In genomic region chr2:26305575-26305974, GRCh38 we compare ENCODE assay signal across 28 cellular contexts. TPM values are rescaled to one million over a fixed set of nuclear protein-coding genes. Genes with fewer than 3 reads are reported as not detected.
"Had no signal": no experiment of that assay in that cellular context is flagged by ENCODE, and none has a peak within 500 bp of the region (broad histone marks: within the 10 kb centered on the region; RNA-seq: fewer than 3 reads in every experiment).

No MANE protein-coding gene starts in this region.

- DNase-seq: activated CD4-positive, alpha-beta memory T cell treated with anti-CD3 and anti-CD28 coated beads for 36 hours; activated CD4-positive, alpha-beta T cell treated with anti-CD3 and anti-CD28 coated beads for 48 hours; activated CD4-positive, CD25-positive, alpha-beta regulatory T cell; activated gamma-delta T cell; activated naive CD4-positive, alpha-beta T cell treated with anti-CD3 and anti-CD28 coated beads, Interleukin-2, amount 50 U/mL, for 16 hours; activated naive CD8-positive, alpha-beta T cell treated with anti-CD3 and anti-CD28 coated beads, Interleukin-2, amount 50 U/mL, for 24 hours; anterior cingulate cortex; body of pancreas; central memory CD4-positive, alpha-beta T cell; effector memory CD4-positive, alpha-beta T cell; gastrocnemius medialis; hippocampal formation; stimulated activated CD4-positive, alpha-beta T cell treated with anti-CD3 and anti-CD28 coated beads, Interleukin-2, amount 100 ng/mL, for 24 hours; stomach; T-helper 9 cell had no signal

- H3K9me3 Mint-ChIP-seq: activated CD4-positive, alpha-beta memory T cell treated with anti-CD3 and anti-CD28 coated beads for 36 hours; activated naive CD8-positive, alpha-beta T cell treated with anti-CD3 and anti-CD28 coated beads, Interleukin-2, amount 50 U/mL, for 24 hours; activated T-helper 1 cell treated with anti-CD3 and anti-CD28 coated beads, Interleukin-12 subunit alpha, Interleukin-12 subunit beta, Interleukin-2, Interleukin-4 antibody, amounts not matched to agents 30 ng/mL and 10 ng/mL and 1 ng/mL, durations not matched to agents 14 hours and 24 hours and 36 hours; memory B cell; neural crest cell; stimulated activated memory B cell treated with anti-CD40 and anti-IgM and Interleukin-4, amounts not matched to agents 10 μg/mL and 1 μg/mL and 100 μg/mL, for 72 hours had no signal

- H3K27me3 Mint-ChIP-seq: activated CD4-positive, alpha-beta memory T cell treated with anti-CD3 and anti-CD28 coated beads for 36 hours; activated naive CD8-positive, alpha-beta T cell treated with anti-CD3 and anti-CD28 coated beads, Interleukin-2, amount 50 U/mL, for 24 hours; memory B cell; stimulated activated memory B cell treated with anti-CD40 and anti-IgM and Interleukin-4, amounts not matched to agents 10 μg/mL and 1 μg/mL and 100 μg/mL, for 72 hours had no signal

- H3K4me1 ChIP-seq: gastrocnemius medialis had no signal

- H3K4me3 ChIP-seq: body of pancreas, esophagus muscularis mucosa, gastrocnemius medialis, mucosa of descending colon, stomach, transverse colon had no signal

- H3K36me3 Mint-ChIP-seq: activated CD4-positive, alpha-beta memory T cell treated with anti-CD3 and anti-CD28 coated beads for 36 hours; memory B cell; stimulated activated memory B cell treated with anti-CD40 and anti-IgM and Interleukin-4, amounts not matched to agents 10 μg/mL and 1 μg/mL and 100 μg/mL, for 72 hours had no signal

- H3K27me3 ChIP-seq: body of pancreas, esophagus muscularis mucosa, gastrocnemius medialis, stomach, transverse colon had no signal

- H3K27ac Mint-ChIP-seq: activated CD4-positive, alpha-beta memory T cell treated with anti-CD3 and anti-CD28 coated beads for 36 hours; activated naive CD8-positive, alpha-beta T cell treated with anti-CD3 and anti-CD28 coated beads, Interleukin-2, amount 50 U/mL, for 24 hours; activated T-helper 1 cell treated with anti-CD3 and anti-CD28 coated beads, Interleukin-12 subunit alpha, Interleukin-12 subunit beta, Interleukin-2, Interleukin-4 antibody, amounts not matched to agents 30 ng/mL and 10 ng/mL and 1 ng/mL, durations not matched to agents 14 hours and 24 hours and 36 hours; memory B cell; stimulated activated memory B cell treated with anti-CD40 and anti-IgM and Interleukin-4, amounts not matched to agents 10 μg/mL and 1 μg/mL and 100 μg/mL, for 72 hours had no signal

- H3K4me3 Mint-ChIP-seq: activated CD4-positive, alpha-beta memory T cell treated with anti-CD3 and anti-CD28 coated beads for 36 hours; activated naive CD8-positive, alpha-beta T cell treated with anti-CD3 and anti-CD28 coated beads, Interleukin-2, amount 50 U/mL, for 24 hours; activated T-helper 1 cell treated with anti-CD3 and anti-CD28 coated beads, Interleukin-12 subunit alpha, Interleukin-12 subunit beta, Interleukin-2, Interleukin-4 antibody, amounts not matched to agents 30 ng/mL and 10 ng/mL and 1 ng/mL, durations not matched to agents 14 hours and 24 hours and 36 hours; memory B cell; neural crest cell; stimulated activated memory B cell treated with anti-CD40 and anti-IgM and Interleukin-4, amounts not matched to agents 10 μg/mL and 1 μg/mL and 100 μg/mL, for 72 hours had no signal

- H3K4me1 Mint-ChIP-seq: activated naive CD8-positive, alpha-beta T cell treated with anti-CD3 and anti-CD28 coated beads, Interleukin-2, amount 50 U/mL, for 24 hours; memory B cell; neural crest cell; stimulated activated memory B cell treated with anti-CD40 and anti-IgM and Interleukin-4, amounts not matched to agents 10 μg/mL and 1 μg/mL and 100 μg/mL, for 72 hours had no signal

- H3K9me3 ChIP-seq: body of pancreas, esophagus muscularis mucosa, gastrocnemius medialis, mucosa of descending colon, stomach, transverse colon had no signal

- H3K27ac ChIP-seq: body of pancreas, esophagus muscularis mucosa, gastrocnemius medialis, stomach, transverse colon had no signal

- FAIRE-seq: colon, endothelial cell of umbilical vein, small intestine, urothelium cell line had no signal

- H3K36me3 ChIP-seq: esophagus muscularis mucosa, gastrocnemius medialis, stomach, transverse colon had no signal

RNA-seq across cellular contexts. Expression of gene ADGRF3, which starts 41.0 kb away (rescaled TPM):
- total RNA-seq: body of pancreas, esophagus muscularis mucosa, gastrocnemius medialis, posterior vena cava, sciatic nerve, transverse colon had no signal
